1 cellular context compared by ENCODE assay signal in genomic region chr4:13244342-13244905, GRCh38.
TF ChIP-seq lines count a peak whose summit lies in the region.

No MANE protein-coding gene starts in this region.

TF ChIP-seq in SK-N-SH treated with all-trans-retinoic acid at 6 μM for 48 hours, 23 proteins besides CTCF, POLR2A, EP300 and RAD21 (continued from another document):
- TF ChIP-seq ZNF70 (CRISPR knock-in tag; IDR thresholded peaks at IDR 0.05) (no peak), ISL1 (CRISPR knock-in tag; IDR thresholded peaks at IDR 0.05) (no peak), CSDC2 (CRISPR knock-in tag; IDR thresholded peaks at IDR 0.05) (no peak)
TF ChIP-seq in SK-N-SH treated with all-trans-retinoic acid at 6 μM for 48 hours: peak in this region for 0.
